In genomic region chr16:11667221-11667823, GRCh38 we compare ENCODE assay signal across 8 cellular contexts. TPM values are rescaled to one million over a fixed set of nuclear protein-coding genes. Genes with fewer than 3 reads are reported as not detected.
A peak's percentile ranks its signal among the peaks of the same experiment; 100 is the strongest.
DNase-seq lines count a peak whose midpoint lies in the region; ATAC-seq and TF ChIP-seq lines count a peak whose summit lies in the region.

No MANE protein-coding gene starts in this region.

- intact Hi-C loops in Panc1 (cut with micrococcal nuclease; ENCODE audit: unreplicated experiment): no loop called here

- no peaks in the 10 kb centered on the region for H3K36me3 Mint-ChIP-seq in activated CD4-positive, alpha-beta T cell treated with anti-CD3 and anti-CD28 coated beads, Interleukin-2, amount 10 ng/mL, durations not matched to agents 7 days and 5 days (ENCODE audit: low read depth)
- H3K36me3 Mint-ChIP-seq in glutamatergic neuron (ENCODE audit: unreplicated experiment): no peaks in the 10 kb centered on the region
- H3K36me3 Mint-ChIP-seq in stimulated activated naive B cell treated with anti-CD40 and anti-IgM and Interleukin-4, amounts not matched to agents 10 μg/mL and 1 μg/mL and 100 μg/mL, for 72 hours: peaks cover 2 to 8% of the 10 kb centered on the region in 2 donors

- POLR2A ChIA-PET in activated CD4-positive, alpha-beta T cell treated with anti-CD3 and anti-CD28 coated beads, Interleukin-2, amount 10 ng/mL, durations not matched to agents 7 days and 5 days (lab: Charles Lee): no interaction called here
- POLR2A ChIA-PET in Panc1 (lab: Charles Lee): no interaction called here

- no peaks in the 10 kb centered on the region for H3K9me3 Mint-ChIP-seq in activated CD4-positive, alpha-beta T cell treated with anti-CD3 and anti-CD28 coated beads, Interleukin-2, amount 10 ng/mL, durations not matched to agents 7 days and 5 days
- peaks cover 45% of the 10 kb centered on the region for H3K9me3 Mint-ChIP-seq in glutamatergic neuron (ENCODE audit: unreplicated experiment)
- H3K9me3 Mint-ChIP-seq in stimulated activated naive B cell treated with anti-CD40 and anti-IgM and Interleukin-4, amounts not matched to agents 10 μg/mL and 1 μg/mL and 100 μg/mL, for 72 hours: no peaks in the 10 kb centered on the region

- H3K27me3 Mint-ChIP-seq in activated CD4-positive, alpha-beta T cell treated with anti-CD3 and anti-CD28 coated beads, Interleukin-2, amount 10 ng/mL, durations not matched to agents 7 days and 5 days: no peaks in the 10 kb centered on the region
- H3K27me3 Mint-ChIP-seq in glutamatergic neuron (ENCODE audit: unreplicated experiment): peaks cover 36% of the 10 kb centered on the region
- H3K27me3 Mint-ChIP-seq in stimulated activated naive B cell treated with anti-CD40 and anti-IgM and Interleukin-4, amounts not matched to agents 10 μg/mL and 1 μg/mL and 100 μg/mL, for 72 hours: no peaks in the 10 kb centered on the region

- ATAC-seq in Panc1: no peak
- ATAC-seq in stimulated activated naive B cell treated with anti-CD40 and anti-IgM and Interleukin-4, amounts not matched to agents 10 μg/mL and 1 μg/mL and 100 μg/mL, for 72 hours (replicated peaks): no peak
- ATAC-seq in GM21825 (IDR thresholded peaks at IDR 0.05; ENCODE audit: unreplicated experiment): no peak

- no peak for DNase-seq in activated CD4-positive, alpha-beta T cell treated with anti-CD3 and anti-CD28 coated beads, Interleukin-2, amount 10 ng/mL, durations not matched to agents 7 days and 5 days
- no peak for DNase-seq in activated CD4-positive, alpha-beta T cell treated with anti-CD3 and anti-CD28 coated beads, Interleukin-2, amount 50 U/mL, for 4 hours
- DNase-seq in Panc1 (ENCODE audit: low read depth, low spot score) (no peak), glutamatergic neuron (no peak), T-helper 9 cell (no peak), AG08396 (ENCODE audit: low spot score) (no peak)
- no peak for DNase-seq in stimulated activated naive B cell treated with anti-CD40 and anti-IgM and Interleukin-4, amounts not matched to agents 10 μg/mL and 1 μg/mL and 100 μg/mL, for 72 hours

- in situ Hi-C loops in Panc1 (cut with HindIII; ENCODE audit: low pct_unique_long_range_greater_than_20kb, low sequenced_read_pairs): no loop called here

- H3K4me3 Mint-ChIP-seq in activated CD4-positive, alpha-beta T cell treated with anti-CD3 and anti-CD28 coated beads, Interleukin-2, amount 10 ng/mL, durations not matched to agents 7 days and 5 days: peak overlapping the region; percentile 65
- peak overlapping the region; percentile 64 for H3K4me3 Mint-ChIP-seq in glutamatergic neuron (ENCODE audit: unreplicated experiment)
- H3K4me3 Mint-ChIP-seq in stimulated activated naive B cell treated with anti-CD40 and anti-IgM and Interleukin-4, amounts not matched to agents 10 μg/mL and 1 μg/mL and 100 μg/mL, for 72 hours: peak overlapping the region; percentile 49 to 59

- CTCF ChIA-PET in activated CD4-positive, alpha-beta T cell treated with anti-CD3 and anti-CD28 coated beads, Interleukin-2, amount 10 ng/mL, durations not matched to agents 7 days and 5 days (lab: Charles Lee): interaction anchor here (0.6 to 1.6 kb wide), 6 partner anchors 9 to 718 kb away, joined by 3 to 4 read pairs (median 4); no protein-coding TSS in a partner anchor
- CTCF ChIA-PET in Panc1 (lab: Charles Lee): interaction anchor here (0.6 kb wide), 1 partner anchor 335 kb away, joined by 3 read pairs; no protein-coding TSS in a partner anchor

- TF ChIP-seq CTCF in Panc1 (IDR thresholded peaks at IDR 0.05) (no peak), glutamatergic neuron (IDR thresholded peaks at IDR 0.05; ENCODE audit: partially characterized antibody, unreplicated experiment) (no peak)

- no peaks in the 10 kb centered on the region; the same call in 1 of the 2 replicates for H3K36me3 ChIP-seq in Panc1 (ENCODE audit: control insufficient read depth, insufficient read depth, low read length)

- peak overlapping the region; percentile 19 for H3K27ac Mint-ChIP-seq in activated CD4-positive, alpha-beta T cell treated with anti-CD3 and anti-CD28 coated beads, Interleukin-2, amount 10 ng/mL, durations not matched to agents 7 days and 5 days
- H3K27ac Mint-ChIP-seq in glutamatergic neuron (ENCODE audit: unreplicated experiment): peak overlapping the region; percentile 100
- H3K27ac Mint-ChIP-seq in stimulated activated naive B cell treated with anti-CD40 and anti-IgM and Interleukin-4, amounts not matched to agents 10 μg/mL and 1 μg/mL and 100 μg/mL, for 72 hours: no peak overlapping the region

- H3K27me3 ChIP-seq in Panc1 (ENCODE audit: control insufficient read depth, insufficient read depth, low read length): no peaks in the 10 kb centered on the region

- H3K27ac ChIP-seq in Panc1 (ENCODE audit: low read length): peak overlapping the region; percentile 56

- H3K4me1 Mint-ChIP-seq in activated CD4-positive, alpha-beta T cell treated with anti-CD3 and anti-CD28 coated beads, Interleukin-2, amount 10 ng/mL, durations not matched to agents 7 days and 5 days: peaks cover 70% of the 10 kb centered on the region
- peaks cover 34% of the 10 kb centered on the region for H3K4me1 Mint-ChIP-seq in glutamatergic neuron (ENCODE audit: low read depth, unreplicated experiment)
- H3K4me1 Mint-ChIP-seq in stimulated activated naive B cell treated with anti-CD40 and anti-IgM and Interleukin-4, amounts not matched to agents 10 μg/mL and 1 μg/mL and 100 μg/mL, for 72 hours: peaks cover 57 to 65% of the 10 kb centered on the region in 2 donors

- no peaks in the 10 kb centered on the region for H3K9me3 ChIP-seq in Panc1 (ENCODE audit: control insufficient read depth, insufficient read depth, low read depth, low read length)

- peaks cover 6% of the 10 kb centered on the region for H3K4me1 ChIP-seq in Panc1 (ENCODE audit: control insufficient read depth, insufficient read depth, low read length)

- peak overlapping the region; percentile 42 to 53; a peak in 3 of 4 replicates for H3K4me3 ChIP-seq in Panc1 (ENCODE audit: low read depth in 2 of 2, low read length in 2 of 2)

- no TSS peak for BruUV-seq in Panc1 (replicated peaks; lab: Mats Ljungman, UMichigan)

RNA-seq across cellular contexts. Expression of gene SNN, which starts 0.9 kb away (rescaled TPM):
- total RNA-seq in activated CD4-positive, alpha-beta T cell treated with anti-CD3 and anti-CD28 coated beads, Interleukin-2, amount 10 ng/mL, durations not matched to agents 7 days and 5 days: 10 to 100 TPM; 21.7 to 23.4 TPM
- 15.6 TPM for total RNA-seq in Panc1 (2021; ENCODE audit: unreplicated experiment)
- 16.8 TPM for polyA plus RNA-seq in Panc1 (2012; ENCODE audit: insufficient read length)
- total RNA-seq in glutamatergic neuron (ENCODE audit: unreplicated experiment): 491 TPM

Comparison
In these comparisons a context has a peak if more than half of its experiments do, and no peak if none do; other contexts are left out.
1. RNA of gene SNN, which starts 0.9 kb away (total RNA-seq): 491 TPM in glutamatergic neuron (single experiment); 21.7 to 23.4 TPM in activated CD4-positive, alpha-beta T cell treated with anti-CD3 and anti-CD28 coated beads, Interleukin-2, amount 10 ng/mL, durations not matched to agents 7 days and 5 days and 15.6 TPM in Panc1 (single experiment); every median in the first group is over 10 times any median in the second.
2. Peak in every context shown above with its lines, with median percentiles within 50 percentile points of each other: H3K4me3 Mint-ChIP-seq.